In genomic region chr6:5950448-5950847, GRCh38 we compare ENCODE assay signal across 9 cellular contexts. TPM values are rescaled to one million over a fixed set of nuclear protein-coding genes. Genes with fewer than 3 reads are reported as not detected.
A peak's percentile ranks its signal among the peaks of the same experiment; 100 is the strongest.
DNase-seq lines count a peak whose midpoint lies in the region; ATAC-seq and TF ChIP-seq lines count a peak whose summit lies in the region.
"Had no signal": no experiment of that assay in that cellular context is flagged by ENCODE, and none has a peak within 500 bp of the region (broad histone marks: within the 10 kb centered on the region; RNA-seq: fewer than 3 reads in every experiment).

No MANE protein-coding gene starts in this region.

- H3K56ac ChIP-seq in mesendoderm (ENCODE audit: low read length): no peak overlapping the region

- no peaks in the 10 kb centered on the region for H3K9me3 ChIP-seq in HAP-1
- H3K9me3 ChIP-seq: mucosa of descending colon had no signal

- intact Hi-C loops in Calu3 (cut with micrococcal nuclease; ENCODE audit: unreplicated experiment) (no loop called here), head of caudate nucleus (cut with DNase I) (no loop called here)

- no TSS peak for BruUV-seq in Calu3 (replicated peaks; lab: Mats Ljungman, UMichigan)

- no peak overlapping the region for H3K27ac Mint-ChIP-seq in Calu3 (ENCODE audit: unreplicated experiment)

- H3K23ac ChIP-seq in mesendoderm (ENCODE audit: low read length): no peak overlapping the region

- H3K9ac ChIP-seq in mesendoderm (ENCODE audit: low read length): no peak overlapping the region

- no peaks in the 10 kb centered on the region; the same call in 1 of the 2 replicates for H3K27me3 ChIP-seq in HAP-1 (ENCODE audit: low read depth)
- H3K27me3 ChIP-seq in mesendoderm (ENCODE audit: insufficient read depth, low read length, poor library complexity): no peaks in the 10 kb centered on the region

- no peaks in the 10 kb centered on the region for H3K79me2 ChIP-seq in mesendoderm (ENCODE audit: control insufficient read depth, insufficient read depth, low read length)

- no peak overlapping the region for H2BK5ac ChIP-seq in mesendoderm (ENCODE audit: low read length)

- H3K36me3 ChIP-seq in HAP-1 (replicated peaks) (no peaks in the 10 kb centered on the region), mesendoderm (ENCODE audit: control insufficient read depth, insufficient read depth, low read length) (no peaks in the 10 kb centered on the region)

- H3K4me1 ChIP-seq in HAP-1 (no peaks in the 10 kb centered on the region), mesendoderm (ENCODE audit: control insufficient read depth, low read depth, low read length) (no peaks in the 10 kb centered on the region)

- TF ChIP-seq CTCF in Calu3 (IDR thresholded peaks at IDR 0.05; ENCODE audit: unreplicated experiment) (no peak), WI38 (IDR thresholded peaks at IDR 0.05; ENCODE audit: low read depth, low read length) (0 out of 2 replicates have a peak, but pooled peaks have one; percentile 5)

- H3K79me1 ChIP-seq in mesendoderm (ENCODE audit: low read length): no peaks in the 10 kb centered on the region

- H3K27me3 Mint-ChIP-seq in Calu3 (ENCODE audit: unreplicated experiment): peaks cover 18% of the 10 kb centered on the region

- no peak overlapping the region for H3K4me3 ChIP-seq in HAP-1
- no peak overlapping the region for H3K4me3 ChIP-seq in WI38 (ENCODE audit: low read depth, low read length)
- no peak overlapping the region for H3K4me3 ChIP-seq in mesendoderm (ENCODE audit: low read length)
- H3K4me3 ChIP-seq: mucosa of descending colon had no signal

- no CpG with 5 or more reads among the region's 5 CpGs for WGBS in mesendoderm (ENCODE audit: extremely low coverage, insufficient coverage, low lambda C conversion rate)

- no peaks in the 10 kb centered on the region for H3K36me3 Mint-ChIP-seq in Calu3 (ENCODE audit: insufficient read depth, unreplicated experiment)

- DNase-seq in Calu3 (peak; percentile 10), HAP-1 (ENCODE audit: low spot score in 2 of 2) (peak; percentile 10 to 56), mesendoderm (peak; percentile 65), head of caudate nucleus (no peak), NCI-H345 treated with DMSO at 0.1 percent for 48 hours (lab: John Stamatoyannopoulos, UW; ENCODE audit: unreplicated experiment) (no peak), globus pallidus (ENCODE audit: low spot score) (no peak)
- DNase-seq: mucosa of descending colon had no signal

- H3K18ac ChIP-seq in mesendoderm (ENCODE audit: low read length): no peak overlapping the region

- H3K4me1 Mint-ChIP-seq in Calu3 (ENCODE audit: low read depth, unreplicated experiment): no peaks in the 10 kb centered on the region

- H4K5ac ChIP-seq in mesendoderm (ENCODE audit: low read length): no peak overlapping the region

- H2AK5ac ChIP-seq in mesendoderm (ENCODE audit: low read length): no peak overlapping the region

- no peak overlapping the region for H2BK15ac ChIP-seq in mesendoderm (replicated peaks; ENCODE audit: low read depth)

- ATAC-seq in GM19328 (IDR thresholded peaks at IDR 0.05; ENCODE audit: unreplicated experiment): no peak
- ATAC-seq: mucosa of descending colon had no signal

- in situ Hi-C loops in HAP-1 (cut with MboI; ENCODE audit: low sequenced_read_pairs): no loop called here

- CTCF ChIA-PET in Calu3 (lab: Charles Lee): no interaction called here

- no peak overlapping the region for H3K27ac ChIP-seq in mesendoderm (ENCODE audit: low read depth, low read length)

- no peak overlapping the region for H3K4ac ChIP-seq in mesendoderm (ENCODE audit: low read depth, low read length)

- H4K8ac ChIP-seq in mesendoderm (ENCODE audit: low read depth, low read length): no peak overlapping the region

- H2BK120ac ChIP-seq in mesendoderm (ENCODE audit: low read depth, low read length): no peak overlapping the region

- H3K4me3 Mint-ChIP-seq in Calu3 (ENCODE audit: low read depth, unreplicated experiment): no peak overlapping the region

- no peak overlapping the region for H3K4me2 ChIP-seq in mesendoderm (ENCODE audit: low read length)

- H3K9me3 Mint-ChIP-seq in Calu3 (ENCODE audit: low read depth, unreplicated experiment): no peaks in the 10 kb centered on the region

RNA-seq across cellular contexts. Expression of gene NRN1, which starts 56.3 kb away (rescaled TPM):
- not detected in 2 replicates for total RNA-seq in Calu3 (2022)
- polyA plus RNA-seq in mesendoderm (2013, experiment 1 of 2): 0.25 TPM
- polyA plus RNA-seq in mesendoderm (2013, experiment 2 of 2): 0.25 TPM

Comparison
In these comparisons a context has a peak if more than half of its experiments do, and no peak if none do; other contexts are left out.
1. DNase-seq: peak in Calu3 (single experiment), HAP-1 (2 of 2) and mesendoderm (single experiment); none in head of caudate nucleus (0 of 42), NCI-H345 treated with DMSO at 0.1 percent for 48 hours (single experiment) and globus pallidus (single experiment).